21 cellular contexts compared by ENCODE assay signal in the genomic region with DNA sequence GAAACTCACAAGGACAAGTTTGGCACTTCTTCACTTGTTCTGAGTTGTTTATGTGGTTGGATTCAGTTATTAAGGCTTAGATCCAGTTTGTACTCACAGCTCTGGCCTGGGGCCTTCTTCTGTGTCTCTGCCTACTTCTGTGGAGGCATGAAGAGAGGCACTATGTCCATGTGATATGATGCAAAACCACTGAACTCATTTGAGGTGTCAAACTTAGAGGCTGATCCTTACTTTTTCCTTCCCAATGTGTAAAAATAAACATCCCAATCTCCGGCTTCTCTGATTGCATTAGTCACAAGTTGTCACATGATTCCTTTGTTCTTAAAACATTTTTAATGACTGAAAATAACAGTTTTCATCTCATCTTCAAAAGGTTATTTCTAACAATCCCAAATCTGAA.
DNase-seq lines count a peak whose midpoint lies in the region; ATAC-seq, FAIRE-seq and TF ChIP-seq lines count a peak whose summit lies in the region.
"Had no signal": no experiment of that assay in that cellular context is flagged by ENCODE, and none has a peak within 500 bp of the region (broad histone marks: within the 10 kb centered on the region; RNA-seq: fewer than 3 reads in every experiment).

No MANE protein-coding gene starts in this region.

- POLR2A ChIA-PET in IMR-90 (lab: Charles Lee; ENCODE audit: unreplicated experiment), result no interaction called here

- intact Hi-C loops in IMR-90 (cut with micrococcal nuclease) (no loop called here), heart right ventricle (cut with DNase I) (no loop called here)

- H2AK9ac ChIP-seq in IMR-90 (replicated peaks; ENCODE audit: low read depth, low read length, poor library complexity), result no peak overlapping the region

- no peak overlapping the region for H3K23ac ChIP-seq in IMR-90 (ENCODE audit: low read depth, low read length)

- no CpG with 5 or more reads among the region's 1 CpG for WGBS in IMR-90 (ENCODE audit: extremely low coverage in 2 of 2, insufficient read length in 1 of 2), 2 experiments
- 27 to 37% methylated on average over 1 of the region's 1 CpG for WGBS in heart right ventricle, 2 donors

- H3K4me1 ChIP-seq in IMR-90 (ENCODE audit: control insufficient read depth, insufficient read depth, low read length) (peaks cover 5% of the 10 kb centered on the region), heart right ventricle (no peaks in the 10 kb centered on the region)
- H3K4me1 ChIP-seq: SJSA1 had no signal

- ATAC-seq in IMR-90 (ENCODE audit: low read depth) (no peak), heart right ventricle (no peak), GM21390 (IDR thresholded peaks at IDR 0.05; ENCODE audit: unreplicated experiment) (no peak)
- ATAC-seq: CD8-positive, alpha-beta T cell; GM12878 had no signal

- no peaks in the 10 kb centered on the region for H4K20me1 ChIP-seq in IMR-90 (ENCODE audit: insufficient read depth, low read length)
- H4K20me1 ChIP-seq: BLaER1 had no signal

- H2AFZ ChIP-seq in IMR-90 (replicated peaks; ENCODE audit: low read length, poor library complexity), result no peak overlapping the region

- peaks cover 4% of the 10 kb centered on the region; the same call in 1 of the 2 replicates for H3K9me1 ChIP-seq in IMR-90 (ENCODE audit: insufficient read depth, low read length)

- peak overlapping the region; percentile 35; the same call in 1 of the 2 replicates for H3K18ac ChIP-seq in IMR-90 (ENCODE audit: low read depth, low read length)

- no peak overlapping the region for H2AK5ac ChIP-seq in IMR-90 (ENCODE audit: low read depth, low read length)

- no peak for DNase-seq in IMR-90
- peak; percentile 26 for DNase-seq in bronchial epithelial cell (ENCODE audit: low read depth)
- peak; percentile 33 for DNase-seq in iris pigment epithelial cell (ENCODE audit: low read depth)
- peak; percentile 21 for DNase-seq in retinal pigment epithelial cell (ENCODE audit: low read depth)
- no peak for DNase-seq in heart right ventricle
- DNase-seq in NCI-H2171 treated with DMSO at 0.1 percent for 48 hours (lab: John Stamatoyannopoulos, UW), result no peak
- DNase-seq in urothelium cell line (ENCODE audit: low spot score), result no peak
- DNase-seq: CD8-positive, alpha-beta T cell; DND-41; GOT3; NCI-H1436; NCI-H2029 treated with DMSO at 0.1 percent for 48 hours; NCI-H510A; NCI-H774; SW 1271 had no signal

- no peak overlapping the region for H2BK120ac ChIP-seq in IMR-90 (ENCODE audit: low read depth, low read length)

- H2BK5ac ChIP-seq in IMR-90 (ENCODE audit: low read depth, low read length, poor library complexity, severe bottlenecking), result no peak overlapping the region

- no peak overlapping the region for H3K56ac ChIP-seq in IMR-90 (ENCODE audit: extremely low read depth, insufficient read depth, low read length)

- H3K4ac ChIP-seq in IMR-90 (ENCODE audit: low read depth, low read length), result no peak overlapping the region

- no peaks in the 10 kb centered on the region for H3K27me3 ChIP-seq in IMR-90 (ENCODE audit: control insufficient read depth, insufficient read depth, low read length)
- no peaks in the 10 kb centered on the region for H3K27me3 ChIP-seq in bronchial epithelial cell (ENCODE audit: control insufficient read depth, insufficient read depth, low read length)
- H3K27me3 ChIP-seq in heart right ventricle, result no peaks in the 10 kb centered on the region
- H3K27me3 ChIP-seq: BLaER1, SJSA1 had no signal

- no peak overlapping the region for H2BK15ac ChIP-seq in IMR-90 (ENCODE audit: low read depth, low read length)

- H4K91ac ChIP-seq in IMR-90 (ENCODE audit: insufficient read depth, low read depth, low read length), result no peak overlapping the region

- peak overlapping the region in 1 of 2 experiments; percentile 20; a peak in 1 of 4 replicates for H4K8ac ChIP-seq in IMR-90 (ENCODE audit: low read depth in 2 of 2, low read length in 2 of 2)

- H3K79me1 ChIP-seq in IMR-90 (ENCODE audit: low read depth in 1 of 2, low read length in 2 of 2), result no peaks in the 10 kb centered on the region

- no peak overlapping the region for H4K5ac ChIP-seq in IMR-90 (ENCODE audit: low read depth, low read length)

- H3K9me3 ChIP-seq in IMR-90 (ENCODE audit: control insufficient read depth, insufficient read depth, low read length) (no peaks in the 10 kb centered on the region), heart right ventricle (peaks cover 0 to 15% (median 0%) of the 10 kb centered on the region in 11 donors)
- H3K9me3 ChIP-seq: BLaER1, SJSA1 had no signal

- H3K27ac ChIP-seq in IMR-90 (ENCODE audit: insufficient read depth, low read length) (no peak overlapping the region), heart right ventricle (no peak overlapping the region)
- H3K27ac ChIP-seq: BLaER1, SJSA1 had no signal

- TF ChIP-seq RAD21 in IMR-90 (IDR thresholded peaks at IDR 0.05; ENCODE audit: low read length), result no peak

- H3K4me2 ChIP-seq in IMR-90 (ENCODE audit: low read depth, low read length), result no peak overlapping the region
- H3K4me2 ChIP-seq: BLaER1 had no signal

- TF ChIP-seq CTCF in IMR-90 (conservative IDR thresholded peaks at IDR 0.05; ENCODE audit: low read depth, low read length) (no peak), bronchial epithelial cell (IDR thresholded peaks at IDR 0.05; ENCODE audit: insufficient read depth, low read length, severe bottlenecking) (no peak), retinal pigment epithelial cell (conservative IDR thresholded peaks at IDR 0.05; ENCODE audit: low read depth, low read length) (no peak), heart right ventricle (IDR thresholded peaks at IDR 0.05) (no peak)

- H2BK20ac ChIP-seq in IMR-90 (ENCODE audit: low read depth, low read length), result no peak overlapping the region

- no peaks in the 10 kb centered on the region for H3K36me3 ChIP-seq in IMR-90 (ENCODE audit: control insufficient read depth, insufficient read depth, low read length)
- no peaks in the 10 kb centered on the region for H3K36me3 ChIP-seq in bronchial epithelial cell (ENCODE audit: control insufficient read depth, insufficient read depth, low read length)
- no peaks in the 10 kb centered on the region for H3K36me3 ChIP-seq in heart right ventricle
- H3K36me3 ChIP-seq: BLaER1, SJSA1 had no signal

- BruUV-seq in IMR-90 (replicated peaks; lab: Mats Ljungman, UMichigan), result no TSS peak

- H3K4me3 ChIP-seq in IMR-90 (ENCODE audit: insufficient read depth, low read depth, low read length) (no peak overlapping the region), bronchial epithelial cell (ENCODE audit: low read depth, low read length) (no peak overlapping the region), retinal pigment epithelial cell (ENCODE audit: low read length) (no peak overlapping the region), heart right ventricle (no peak overlapping the region)
- H3K4me3 ChIP-seq: BLaER1, GM12878, SJSA1 had no signal

- FAIRE-seq in bronchial epithelial cell (lab: Jason Lieb, UNC), result no peak
- FAIRE-seq in urothelium cell line (lab: Jason Lieb, UNC), result no peak
- FAIRE-seq: G401.6, GM12878, HTR-8/SVneo had no signal

- in situ Hi-C loops in IMR-90 (cut with MboI; ENCODE audit: low sequenced_read_pairs), result no loop called here

- no peak overlapping the region for H3K9ac ChIP-seq in IMR-90 (ENCODE audit: low read depth, low read length)
- H3K9ac ChIP-seq: BLaER1 had no signal

- dilution Hi-C loops in IMR-90 (cut with HindIII; ENCODE audit: low sequenced_read_pairs, unreplicated experiment), result no loop called here

- CTCF ChIA-PET in IMR-90 (lab: Yijun Ruan, JAX), result interaction anchor here (0.6 kb wide), 1 partner anchor 456 kb away, joined by 6 read pairs; no protein-coding TSS in a partner anchor

- no peak overlapping the region for H3K14ac ChIP-seq in IMR-90 (replicated peaks; ENCODE audit: low read depth, low read length)

- no peak for TF ChIP-seq POLR2A in IMR-90 (IDR thresholded peaks at IDR 0.05; ENCODE audit: low read depth, low read length)

TF ChIP-seq in IMR-90, 13 proteins besides CTCF, POLR2A, EP300 and RAD21:
- TF ChIP-seq BHLHE40 (IDR thresholded peaks at IDR 0.05; ENCODE audit: low read depth, low read length) (no peak), RFX5 (IDR thresholded peaks at IDR 0.05; ENCODE audit: low read depth, low read length) (no peak), FOS (IDR thresholded peaks at IDR 0.05; ENCODE audit: low read depth, low read length) (no peak), MXI1 (IDR thresholded peaks at IDR 0.05; ENCODE audit: borderline replicate concordance, low read depth, low read length) (no peak), CHD1 (IDR thresholded peaks at IDR 0.05; ENCODE audit: low read depth, low read length) (no peak), SMC3 (IDR thresholded peaks at IDR 0.05; ENCODE audit: low read depth, low read length) (no peak), MAFK (IDR thresholded peaks at IDR 0.05; ENCODE audit: low read depth, low read length) (no peak), RCOR1 (IDR thresholded peaks at IDR 0.05; ENCODE audit: insufficient replicate concordance, low read length) (no peak), NFE2L2 (IDR thresholded peaks at IDR 0.05; ENCODE audit: low read depth, low read length) (no peak), CEBPB (IDR thresholded peaks at IDR 0.05; ENCODE audit: low read depth, low read length) (no peak), MAZ (IDR thresholded peaks at IDR 0.05; ENCODE audit: borderline replicate concordance, low read depth, low read length) (no peak)
- TF ChIP-seq, protein P1, sequence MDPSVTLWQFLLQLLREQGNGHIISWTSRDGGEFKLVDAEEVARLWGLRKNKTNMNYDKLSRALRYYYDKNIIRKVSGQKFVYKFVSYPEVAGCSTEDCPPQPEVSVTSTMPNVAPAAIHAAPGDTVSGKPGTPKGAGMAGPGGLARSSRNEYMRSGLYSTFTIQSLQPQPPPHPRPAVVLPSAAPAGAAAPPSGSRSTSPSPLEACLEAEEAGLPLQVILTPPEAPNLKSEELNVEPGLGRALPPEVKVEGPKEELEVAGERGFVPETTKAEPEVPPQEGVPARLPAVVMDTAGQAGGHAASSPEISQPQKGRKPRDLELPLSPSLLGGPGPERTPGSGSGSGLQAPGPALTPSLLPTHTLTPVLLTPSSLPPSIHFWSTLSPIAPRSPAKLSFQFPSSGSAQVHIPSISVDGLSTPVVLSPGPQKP (IDR thresholded peaks at IDR 0.05; ENCODE audit: borderline replicate concordance, low read depth, low read length), result no peak
- TF ChIP-seq, protein P2, sequence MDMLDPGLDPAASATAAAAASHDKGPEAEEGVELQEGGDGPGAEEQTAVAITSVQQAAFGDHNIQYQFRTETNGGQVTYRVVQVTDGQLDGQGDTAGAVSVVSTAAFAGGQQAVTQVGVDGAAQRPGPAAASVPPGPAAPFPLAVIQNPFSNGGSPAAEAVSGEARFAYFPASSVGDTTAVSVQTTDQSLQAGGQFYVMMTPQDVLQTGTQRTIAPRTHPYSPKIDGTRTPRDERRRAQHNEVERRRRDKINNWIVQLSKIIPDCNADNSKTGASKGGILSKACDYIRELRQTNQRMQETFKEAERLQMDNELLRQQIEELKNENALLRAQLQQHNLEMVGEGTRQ (IDR thresholded peaks at IDR 0.05; ENCODE audit: low read depth, low read length), result no peak

Comparison
In these comparisons a context has a peak if more than half of its experiments do, and no peak if none do; other contexts are left out.
1. DNase-seq: peak in bronchial epithelial cell (single experiment), iris pigment epithelial cell (single experiment) and retinal pigment epithelial cell (single experiment); none in IMR-90 (single experiment), heart right ventricle (0 of 2), NCI-H2171 treated with DMSO at 0.1 percent for 48 hours (single experiment) and urothelium cell line (single experiment).